In genomic region chr6:117276778-117277177, GRCh38 we compare ENCODE assay signal across 8 cellular contexts. TPM values are rescaled to one million over a fixed set of nuclear protein-coding genes. Genes with fewer than 3 reads are reported as not detected.
"Had no signal": no experiment of that assay in that cellular context is flagged by ENCODE, and none has a peak within 500 bp of the region (broad histone marks: within the 10 kb centered on the region; RNA-seq: fewer than 3 reads in every experiment).

No MANE protein-coding gene starts in this region.

- H3K9me3 ChIP-seq: HAP-1 had no signal

- H3K36me3 ChIP-seq: HAP-1 had no signal

- H3K4me3 ChIP-seq: GM23248, HAP-1, K562 had no signal

- H3K4me1 ChIP-seq: HAP-1 had no signal

- ATAC-seq: HCT116, K562 had no signal

- H3K27ac ChIP-seq: GM23248 had no signal

- DNase-seq: GM23248, GOT3, H7, IMR-90 had no signal

- H3K9ac ChIP-seq: GM23248 had no signal

RNA-seq across cellular contexts. Expression of gene VGLL2, which starts 11.4 kb away (rescaled TPM):
- total RNA-seq: GM23248, H7, HT-29, IMR-90, K562 had no signal
- polyA plus RNA-seq: GM23248, IMR-90, K562 had no signal
